Comparison of ENCODE assay signal across 1 cellular context in the genomic region with DNA sequence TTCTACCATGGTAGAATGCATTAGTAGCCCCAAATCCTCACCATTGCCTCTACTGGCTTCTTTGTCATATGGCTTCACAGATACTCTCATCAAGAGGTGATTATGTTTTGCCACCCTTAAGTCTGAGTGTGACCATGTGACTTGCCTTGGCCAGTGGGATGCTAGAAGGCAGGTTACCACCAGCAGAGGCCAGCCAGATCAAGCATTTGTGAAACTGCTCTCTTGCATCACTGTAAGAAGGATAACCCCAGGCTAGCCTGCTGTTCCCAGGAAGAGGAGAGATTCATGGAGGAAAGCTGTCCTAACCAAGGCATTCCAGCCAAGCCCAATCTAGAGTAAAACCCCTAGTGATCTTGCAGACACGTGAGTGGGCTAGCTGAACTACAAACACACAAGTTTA.
A peak's percentile ranks its signal among the peaks of the same experiment; 100 is the strongest.
TF ChIP-seq lines count a peak whose summit lies in the region.

No MANE protein-coding gene starts in this region.

TF ChIP-seq in K562, 482 proteins besides CTCF, POLR2A, EP300 and RAD21:
- TF ChIP-seq ARNT (IDR thresholded peaks at IDR 0.05): no peak
- TF ChIP-seq, protein P1, sequence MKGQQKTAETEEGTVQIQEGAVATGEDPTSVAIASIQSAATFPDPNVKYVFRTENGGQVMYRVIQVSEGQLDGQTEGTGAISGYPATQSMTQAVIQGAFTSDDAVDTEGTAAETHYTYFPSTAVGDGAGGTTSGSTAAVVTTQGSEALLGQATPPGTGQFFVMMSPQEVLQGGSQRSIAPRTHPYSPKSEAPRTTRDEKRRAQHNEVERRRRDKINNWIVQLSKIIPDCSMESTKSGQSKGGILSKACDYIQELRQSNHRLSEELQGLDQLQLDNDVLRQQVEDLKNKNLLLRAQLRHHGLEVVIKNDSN (CRISPR knock-in tag; IDR thresholded peaks at IDR 0.05): 0 out of 2 replicates have a peak, but pooled peaks have one; percentile 10
- no peak for TF ChIP-seq ZNF507 (tag; conservative IDR thresholded peaks at IDR 0.05)
